In the genomic region with DNA sequence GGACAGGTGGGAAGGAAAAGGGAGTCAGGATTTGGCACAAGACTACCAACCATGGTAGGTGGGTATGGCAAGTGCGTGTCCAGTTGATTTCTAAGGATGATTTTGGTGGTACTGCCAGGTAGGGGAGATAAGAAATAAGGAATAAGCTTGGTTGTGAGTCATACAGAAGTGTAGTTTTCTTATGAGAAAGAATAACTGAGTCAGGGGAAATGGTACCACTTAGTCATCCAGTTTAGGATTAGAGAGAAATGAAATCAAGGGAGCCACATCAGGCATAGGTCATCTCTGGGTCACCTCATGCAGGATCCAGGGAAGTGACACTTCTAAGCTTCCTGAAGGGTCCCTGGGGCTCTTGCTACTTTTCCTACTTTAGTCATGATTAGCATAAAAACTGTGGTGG, we compare ENCODE assay signal across 18 cellular contexts.
DNase-seq lines count a peak whose midpoint lies in the region; ATAC-seq and TF ChIP-seq lines count a peak whose summit lies in the region.
"Had no signal": no experiment of that assay in that cellular context is flagged by ENCODE, and none has a peak within 500 bp of the region (broad histone marks: within the 10 kb centered on the region; RNA-seq: fewer than 3 reads in every experiment).

No MANE protein-coding gene starts in this region.

- H3K9me3 Mint-ChIP-seq in HFFc6: peaks cover 5% of the 10 kb centered on the region; the same call in 1 of the 2 replicates
- H3K9me3 Mint-ChIP-seq in activated T-helper 2 cell treated with anti-CD3 and anti-CD28 coated beads, Interferon-gamma antibody, Interleukin-2, Interleukin-4, amounts not matched to agents 10 μg/mL and 5 μg/mL and 100 μg/mL, durations not matched to agents 14 hours and 24 hours and 36 hours: no peaks in the 10 kb centered on the region
- H3K9me3 Mint-ChIP-seq: dendritic cell treated with granulocyte-macrophage colony-stimulating factor and Interleukin-4, amounts not matched to agents 40 ng/mL and 50 ng/mL, for 4 days had no signal

- TF ChIP-seq RAD21 in SK-N-SH (IDR thresholded peaks at IDR 0.05; ENCODE audit: low read length): no peak

- peaks cover 5% of the 10 kb centered on the region; the same call in 1 of the 2 replicates for H3K36me3 Mint-ChIP-seq in HFFc6 (ENCODE audit: low read depth)
- H3K36me3 Mint-ChIP-seq in activated T-helper 2 cell treated with anti-CD3 and anti-CD28 coated beads, Interferon-gamma antibody, Interleukin-2, Interleukin-4, amounts not matched to agents 10 μg/mL and 5 μg/mL and 100 μg/mL, durations not matched to agents 14 hours and 24 hours and 36 hours (ENCODE audit: low read depth): no peaks in the 10 kb centered on the region
- H3K36me3 Mint-ChIP-seq: CD4-positive, CD25-positive, alpha-beta regulatory T cell had no signal

- no peak overlapping the region for H3K4me3 ChIP-seq in SK-N-SH (ENCODE audit: low read depth in 2 of 2, low read length in 1 of 2)
- H3K4me3 ChIP-seq in osteoblast (ENCODE audit: insufficient read depth, low read length): no peak overlapping the region
- H3K4me3 ChIP-seq: SJCRH30, tibial artery had no signal

- H4K20me1 ChIP-seq in SK-N-SH (ENCODE audit: insufficient read depth) (no peaks in the 10 kb centered on the region), osteoblast (ENCODE audit: insufficient read depth, low read length) (no peaks in the 10 kb centered on the region)

- H2AFZ ChIP-seq in SK-N-SH (ENCODE audit: low read depth) (no peak overlapping the region), osteoblast (ENCODE audit: low read length) (no peak overlapping the region)

- peaks cover 0 to 8% of the 10 kb centered on the region in 2 experiments; a peak in 1 of 4 replicates for H3K4me1 ChIP-seq in SK-N-SH (ENCODE audit: control insufficient read depth in 1 of 2, insufficient read depth in 2 of 2, low read depth in 1 of 2, low read length in 1 of 2)
- H3K4me1 ChIP-seq in osteoblast (ENCODE audit: insufficient read depth, low read length): peaks cover 26% of the 10 kb centered on the region
- H3K4me1 ChIP-seq: SJCRH30, tibial artery had no signal

- H3K27ac Mint-ChIP-seq in HFFc6: peak overlapping the region; percentile 85
- peak overlapping the region; percentile 31 for H3K27ac Mint-ChIP-seq in activated T-helper 2 cell treated with anti-CD3 and anti-CD28 coated beads, Interferon-gamma antibody, Interleukin-2, Interleukin-4, amounts not matched to agents 10 μg/mL and 5 μg/mL and 100 μg/mL, durations not matched to agents 14 hours and 24 hours and 36 hours
- H3K27ac Mint-ChIP-seq: CD4-positive, CD25-positive, alpha-beta regulatory T cell; dendritic cell treated with granulocyte-macrophage colony-stimulating factor and Interleukin-4, amounts not matched to agents 40 ng/mL and 50 ng/mL, for 4 days had no signal

- peaks cover 8% of the 10 kb centered on the region for H3F3A ChIP-seq in SK-N-SH (replicated peaks; ENCODE audit: insufficient read depth)

- peaks cover 2% of the 10 kb centered on the region; the same call in 1 of the 2 replicates for H3K27me3 Mint-ChIP-seq in HFFc6 (ENCODE audit: insufficient read depth)
- H3K27me3 Mint-ChIP-seq in activated T-helper 2 cell treated with anti-CD3 and anti-CD28 coated beads, Interferon-gamma antibody, Interleukin-2, Interleukin-4, amounts not matched to agents 10 μg/mL and 5 μg/mL and 100 μg/mL, durations not matched to agents 14 hours and 24 hours and 36 hours (ENCODE audit: low read depth): no peaks in the 10 kb centered on the region
- H3K27me3 Mint-ChIP-seq: CD4-positive, CD25-positive, alpha-beta regulatory T cell; dendritic cell treated with granulocyte-macrophage colony-stimulating factor and Interleukin-4, amounts not matched to agents 40 ng/mL and 50 ng/mL, for 4 days; naive thymus-derived CD8-positive, alpha-beta T cell had no signal

- no peaks in the 10 kb centered on the region for H3K27me3 ChIP-seq in SK-N-SH (ENCODE audit: insufficient read depth)
- H3K27me3 ChIP-seq in osteoblast (ENCODE audit: insufficient read depth, low read length): no peaks in the 10 kb centered on the region
- H3K27me3 ChIP-seq: SJCRH30, tibial artery had no signal

- DNase-seq in SK-N-SH (no peak), HFFc6 (peak; percentile 32), osteoblast (ENCODE audit: insufficient read length, low spot score, missing footprints) (peak; percentile 75), islet precursor cell (no peak), KBM-7 (no peak)
- DNase-seq in activated T-helper 2 cell treated with anti-CD3 and anti-CD28 coated beads, Interferon-gamma antibody, Interleukin-2, Interleukin-4, amounts not matched to agents 10 μg/mL and 5 μg/mL and 100 μg/mL, durations not matched to agents 14 hours and 24 hours and 36 hours (ENCODE audit: low spot score): no peak
- DNase-seq: CD4-positive, CD25-positive, alpha-beta regulatory T cell; naive thymus-derived CD8-positive, alpha-beta T cell; NCI-H1048; NCI-H2171 treated with DMSO at 0.1 percent for 48 hours; NK-92 treated with Interleukin-12 subunit alpha and Interleukin-12 subunit beta, amount 100 ng/mL, for 24 hours; SJCRH30; tibial artery had no signal

- no peaks in the 10 kb centered on the region for H3K79me2 ChIP-seq in SK-N-SH (ENCODE audit: insufficient read depth)
- no peaks in the 10 kb centered on the region for H3K79me2 ChIP-seq in osteoblast (ENCODE audit: insufficient read depth, low read length)

- intact Hi-C loops in activated T-helper 2 cell treated with anti-CD3 and anti-CD28 coated beads, Interferon-gamma antibody, Interleukin-2, Interleukin-4, amounts not matched to agents 10 μg/mL and 5 μg/mL and 100 μg/mL, durations not matched to agents 14 hours and 24 hours and 36 hours (cut with micrococcal nuclease): loop anchor here (1.0 kb wide), 2 partner anchors 40 to 571 kb away; no protein-coding TSS in a partner anchor

- POLR2A ChIA-PET in SK-N-SH (lab: Yijun Ruan, JAX): no interaction called here

- no peaks in the 10 kb centered on the region for H3K9me2 ChIP-seq in SK-N-SH

- H3K36me3 ChIP-seq in SK-N-SH (replicated peaks in 1 of 2; ENCODE audit: control insufficient read depth in 1 of 2, insufficient read depth in 2 of 2, low read length in 1 of 2): no peaks in the 10 kb centered on the region
- H3K36me3 ChIP-seq in osteoblast (ENCODE audit: insufficient read depth, low read length): no peaks in the 10 kb centered on the region
- H3K36me3 ChIP-seq: SJCRH30, tibial artery had no signal

- peak overlapping the region; percentile 32; the same call in 1 of the 2 replicates for H3K4me3 Mint-ChIP-seq in HFFc6
- H3K4me3 Mint-ChIP-seq in activated T-helper 2 cell treated with anti-CD3 and anti-CD28 coated beads, Interferon-gamma antibody, Interleukin-2, Interleukin-4, amounts not matched to agents 10 μg/mL and 5 μg/mL and 100 μg/mL, durations not matched to agents 14 hours and 24 hours and 36 hours (ENCODE audit: low read depth): no peak overlapping the region
- H3K4me3 Mint-ChIP-seq: CD4-positive, CD25-positive, alpha-beta regulatory T cell; dendritic cell treated with granulocyte-macrophage colony-stimulating factor and Interleukin-4, amounts not matched to agents 40 ng/mL and 50 ng/mL, for 4 days; naive thymus-derived CD8-positive, alpha-beta T cell had no signal

- TF ChIP-seq EP300 in SK-N-SH (IDR thresholded peaks at IDR 0.05; ENCODE audit: borderline replicate concordance in 1 of 2, low read depth in 1 of 2, low read length in 1 of 2): peak in 1 of 2 experiments; percentile 34; a peak in 1 of 4 replicates

- CTCF ChIA-PET in SK-N-SH (lab: Yijun Ruan, JAX): no interaction called here

- H3K9me3 ChIP-seq in SK-N-SH (no peaks in the 10 kb centered on the region), osteoblast (ENCODE audit: low read depth, low read length) (no peaks in the 10 kb centered on the region)
- H3K9me3 ChIP-seq: SJCRH30, tibial artery had no signal

- ATAC-seq in SK-N-SH treated with all-trans-retinoic acid at 6 μM for 48 hours (no peak), GM21423 (IDR thresholded peaks at IDR 0.05; ENCODE audit: unreplicated experiment) (no peak)
- ATAC-seq: HepG2; naive thymus-derived CD8-positive, alpha-beta T cell had no signal

- TF ChIP-seq CTCF in SK-N-SH (IDR thresholded peaks at IDR 0.05): no peak
- no peak for TF ChIP-seq CTCF in HFFc6 (IDR thresholded peaks at IDR 0.05)
- TF ChIP-seq CTCF in osteoblast (IDR thresholded peaks at IDR 0.05; ENCODE audit: extremely low read depth, low read depth, low read length): no peak

- peak overlapping the region in 1 of 2 experiments; percentile 97; a peak in 2 of 4 replicates for H3K27ac ChIP-seq in SK-N-SH (ENCODE audit: low read depth in 2 of 2, low read length in 1 of 2)
- H3K27ac ChIP-seq in osteoblast (ENCODE audit: low read depth, low read length): peak overlapping the region; percentile 90
- H3K27ac ChIP-seq: 22Rv1, SJCRH30, tibial artery had no signal

- H3K4me1 Mint-ChIP-seq in HFFc6 (ENCODE audit: low read depth): peaks cover 70% of the 10 kb centered on the region
- peaks cover 27% of the 10 kb centered on the region for H3K4me1 Mint-ChIP-seq in activated T-helper 2 cell treated with anti-CD3 and anti-CD28 coated beads, Interferon-gamma antibody, Interleukin-2, Interleukin-4, amounts not matched to agents 10 μg/mL and 5 μg/mL and 100 μg/mL, durations not matched to agents 14 hours and 24 hours and 36 hours (ENCODE audit: low read depth)
- H3K4me1 Mint-ChIP-seq: CD4-positive, CD25-positive, alpha-beta regulatory T cell had no signal

- peak overlapping the region; percentile 12; the same call in 1 of the 2 replicates for H3K9ac ChIP-seq in SK-N-SH

- 24% methylated on average over 1 of the region's 1 CpG for WGBS in SK-N-SH (ENCODE audit: low lambda C conversion rate)

- in situ Hi-C loops in KBM-7 (cut with MboI; ENCODE audit: low pct_unique_long_range_greater_than_20kb, low sequenced_read_pairs): no loop called here

- H3K4me2 ChIP-seq in SK-N-SH (no peak overlapping the region), osteoblast (ENCODE audit: insufficient read depth, low read length) (no peak overlapping the region)

TF ChIP-seq in SK-N-SH, 30 proteins besides CTCF, POLR2A, EP300 and RAD21 (continues in another document):
- TF ChIP-seq RXRA (IDR thresholded peaks at IDR 0.05; ENCODE audit: borderline replicate concordance, low read depth) (peak; percentile 67; the same call in 1 of the 2 replicates), NRF1 (IDR thresholded peaks at IDR 0.05; ENCODE audit: low read depth, low read length) (no peak), FOSL2 (IDR thresholded peaks at IDR 0.05; ENCODE audit: borderline replicate concordance, low read depth) (peak; percentile 31; the same call in 1 of the 2 replicates), TCF12 (IDR thresholded peaks at IDR 0.05) (0 out of 2 replicates have a peak, but pooled peaks have one; percentile 12), JUND (IDR thresholded peaks at IDR 0.05) (peak; percentile 24; the same call in 1 of the 2 replicates)

Comparison
In these comparisons a context has a peak if more than half of its experiments do, and no peak if none do; other contexts are left out.
1. DNase-seq: peak in HFFc6 (single experiment) and osteoblast (single experiment); none in SK-N-SH (single experiment), activated T-helper 2 cell treated with anti-CD3 and anti-CD28 coated beads, Interferon-gamma antibody, Interleukin-2, Interleukin-4, amounts not matched to agents 10 μg/mL and 5 μg/mL and 100 μg/mL, durations not matched to agents 14 hours and 24 hours and 36 hours (single experiment), islet precursor cell (single experiment) and KBM-7 (single experiment).